In genomic region chr18:78770149-78771139, GRCh38 we compare ENCODE assay signal across 26 cellular contexts.
DNase-seq lines count a peak whose midpoint lies in the region; ATAC-seq, FAIRE-seq and TF ChIP-seq lines count a peak whose summit lies in the region.
"Had no signal": no experiment of that assay in that cellular context is flagged by ENCODE, and none has a peak within 500 bp of the region (broad histone marks: within the 10 kb centered on the region; RNA-seq: fewer than 3 reads in every experiment).

No MANE protein-coding gene starts in this region.

- H3K4me1 ChIP-seq in right atrium auricular region (no peaks in the 10 kb centered on the region), right cardiac atrium (ENCODE audit: control insufficient read depth, insufficient read depth, low read length) (no peaks in the 10 kb centered on the region)
- H3K4me1 ChIP-seq: heart left ventricle, parathyroid adenoma had no signal

- H3K9me3 ChIP-seq in right atrium auricular region (no peaks in the 10 kb centered on the region), right cardiac atrium (ENCODE audit: control insufficient read depth, low read length) (no peaks in the 10 kb centered on the region)
- H3K9me3 ChIP-seq: BLaER1 treated with 17β-estradiol and CSF1 and Interleukin-3, amounts not matched to agents 10 nM and 100 nM; heart left ventricle had no signal

- H3K4me3 Mint-ChIP-seq in endothelial cell (ENCODE audit: unreplicated experiment) = peak overlapping the region; percentile 37
- H3K4me3 Mint-ChIP-seq: activated CD8-positive, alpha-beta T cell treated with anti-CD3 and anti-CD28 coated beads, Interleukin-2, amount 10 ng/mL, durations not matched to agents 7 days and 5 days; activated T-cell treated with anti-CD3 and anti-CD28 coated beads, Interleukin-2, amount 50 U/mL, for 4 hours; dendritic cell treated with granulocyte-macrophage colony-stimulating factor and Interleukin-4, amounts not matched to agents 40 ng/mL and 50 ng/mL, for 4 days; IgD-negative memory B cell; naive thymus-derived CD4-positive, alpha-beta T cell had no signal

- no peaks in the 10 kb centered on the region for H3K4me1 Mint-ChIP-seq in endothelial cell (ENCODE audit: unreplicated experiment)
- H3K4me1 Mint-ChIP-seq: naive thymus-derived CD4-positive, alpha-beta T cell had no signal

- no peak for ATAC-seq in right cardiac atrium
- no peak for ATAC-seq in HG02798 (IDR thresholded peaks at IDR 0.05; ENCODE audit: poor library complexity, unreplicated experiment)
- ATAC-seq: activated CD8-positive, alpha-beta T cell treated with anti-CD3 and anti-CD28 coated beads, Interleukin-2, amount 10 ng/mL, durations not matched to agents 7 days and 5 days; activated T-cell treated with anti-CD3 and anti-CD28 coated beads, Interleukin-2, amount 50 U/mL, for 4 hours; heart left ventricle; left colon; naive thymus-derived CD4-positive, alpha-beta T cell had no signal

- H3K27me3 ChIP-seq in right atrium auricular region (no peaks in the 10 kb centered on the region), right cardiac atrium (ENCODE audit: control insufficient read depth, insufficient read depth) (no peaks in the 10 kb centered on the region)
- H3K27me3 ChIP-seq: BLaER1 treated with 17β-estradiol and CSF1 and Interleukin-3, amounts not matched to agents 10 nM and 100 nM had no signal

- peaks cover 18% of the 10 kb centered on the region for H3K27me3 Mint-ChIP-seq in endothelial cell (ENCODE audit: unreplicated experiment)

- 82% methylated on average over 33 of the region's 33 CpGs for WGBS in right cardiac atrium

- H3K9me3 Mint-ChIP-seq in endothelial cell (ENCODE audit: unreplicated experiment) = peaks cover 34% of the 10 kb centered on the region
- H3K9me3 Mint-ChIP-seq: activated T-cell treated with anti-CD3 and anti-CD28 coated beads, Interleukin-2, amount 50 U/mL, for 4 hours; dendritic cell treated with granulocyte-macrophage colony-stimulating factor and Interleukin-4, amounts not matched to agents 40 ng/mL and 50 ng/mL, for 4 days had no signal

- DNase-seq in right atrium auricular region (ENCODE audit: low spot score) (peak; percentile 38), right cardiac atrium (no peak), NCI-H345 treated with DMSO at 0.1 percent for 48 hours (lab: John Stamatoyannopoulos, UW; ENCODE audit: unreplicated experiment) (peak; percentile 73), endothelial cell (ENCODE audit: low spot score) (no peak), ureter (ENCODE audit: low spot score) (peak; percentile 36), frontal cortex (ENCODE audit: low spot score in 2 of 2) (no peak), SKM-1 treated with dmso at 0.1 percent for 144 hours (lab: John Stamatoyannopoulos, UW; ENCODE audit: unreplicated experiment) (no peak)
- DNase-seq: activated CD4-positive, CD25-positive, alpha-beta regulatory T cell treated with anti-CD3 and anti-CD28 coated beads, Interleukin-2, amount 50 U/mL, for 72 hours; activated CD8-positive, alpha-beta T cell treated with anti-CD3 and anti-CD28 coated beads, Interleukin-2, amount 10 ng/mL, durations not matched to agents 7 days and 5 days; activated naive CD4-positive, alpha-beta T cell treated with anti-CD3 and anti-CD28 coated beads, Interleukin-2, amount 50 U/mL, for 16 hours; activated T-cell treated with anti-CD3 and anti-CD28 coated beads, Interleukin-2, amount 50 U/mL, for 4 hours; Calu3; GM23248; heart left ventricle; left colon; mesenchymal stem cell; naive thymus-derived CD4-positive, alpha-beta T cell; NCI-H187; NCI-H524; RPMI8226 had no signal

- intact Hi-C loops in right cardiac atrium (cut with DNase I) = no loop called here

- no peak overlapping the region for H3K27ac Mint-ChIP-seq in endothelial cell (ENCODE audit: unreplicated experiment)
- H3K27ac Mint-ChIP-seq: activated CD8-positive, alpha-beta T cell treated with anti-CD3 and anti-CD28 coated beads, Interleukin-2, amount 10 ng/mL, durations not matched to agents 7 days and 5 days; dendritic cell treated with granulocyte-macrophage colony-stimulating factor and Interleukin-4, amounts not matched to agents 40 ng/mL and 50 ng/mL, for 4 days; IgD-negative memory B cell; naive thymus-derived CD4-positive, alpha-beta T cell had no signal

- H3K4me3 ChIP-seq in right atrium auricular region = no peak overlapping the region
- H3K4me3 ChIP-seq in right cardiac atrium (ENCODE audit: low read length) = no peak overlapping the region
- H3K4me3 ChIP-seq: BLaER1 treated with 17β-estradiol and CSF1 and Interleukin-3, amounts not matched to agents 10 nM and 100 nM; GM23248; heart left ventricle had no signal

- no peak for FAIRE-seq in frontal cortex (lab: Jason Lieb, UNC)
- FAIRE-seq: urothelium cell line had no signal

- no peaks in the 10 kb centered on the region for H3K36me3 ChIP-seq in right atrium auricular region
- H3K36me3 ChIP-seq: BLaER1 treated with 17β-estradiol and CSF1 and Interleukin-3, amounts not matched to agents 10 nM and 100 nM; heart left ventricle had no signal

- TF ChIP-seq CTCF in right atrium auricular region (IDR thresholded peaks at IDR 0.05) = no peak
- no peak for TF ChIP-seq CTCF in endothelial cell (IDR thresholded peaks at IDR 0.05; ENCODE audit: unreplicated experiment)

- H3K27ac ChIP-seq in right atrium auricular region (no peak overlapping the region), right cardiac atrium (ENCODE audit: low read length) (no peak overlapping the region)
- H3K27ac ChIP-seq: BLaER1 treated with 17β-estradiol and CSF1 and Interleukin-3, amounts not matched to agents 10 nM and 100 nM; GM23248; heart left ventricle; parathyroid adenoma had no signal

- H3K36me3 Mint-ChIP-seq in endothelial cell (ENCODE audit: low read depth, unreplicated experiment) = peaks cover 20% of the 10 kb centered on the region
- H3K36me3 Mint-ChIP-seq: IgD-negative memory B cell; naive thymus-derived CD4-positive, alpha-beta T cell had no signal

Comparison
In these comparisons a context has a peak if more than half of its experiments do, and no peak if none do; other contexts are left out.
1. DNase-seq: peak in right atrium auricular region (single experiment), NCI-H345 treated with DMSO at 0.1 percent for 48 hours (single experiment) and ureter (single experiment); none in right cardiac atrium (0 of 3), endothelial cell (single experiment), frontal cortex (0 of 2) and SKM-1 treated with dmso at 0.1 percent for 144 hours (single experiment).